ENCODE assay signal across 9 cellular contexts in the genomic region with DNA sequence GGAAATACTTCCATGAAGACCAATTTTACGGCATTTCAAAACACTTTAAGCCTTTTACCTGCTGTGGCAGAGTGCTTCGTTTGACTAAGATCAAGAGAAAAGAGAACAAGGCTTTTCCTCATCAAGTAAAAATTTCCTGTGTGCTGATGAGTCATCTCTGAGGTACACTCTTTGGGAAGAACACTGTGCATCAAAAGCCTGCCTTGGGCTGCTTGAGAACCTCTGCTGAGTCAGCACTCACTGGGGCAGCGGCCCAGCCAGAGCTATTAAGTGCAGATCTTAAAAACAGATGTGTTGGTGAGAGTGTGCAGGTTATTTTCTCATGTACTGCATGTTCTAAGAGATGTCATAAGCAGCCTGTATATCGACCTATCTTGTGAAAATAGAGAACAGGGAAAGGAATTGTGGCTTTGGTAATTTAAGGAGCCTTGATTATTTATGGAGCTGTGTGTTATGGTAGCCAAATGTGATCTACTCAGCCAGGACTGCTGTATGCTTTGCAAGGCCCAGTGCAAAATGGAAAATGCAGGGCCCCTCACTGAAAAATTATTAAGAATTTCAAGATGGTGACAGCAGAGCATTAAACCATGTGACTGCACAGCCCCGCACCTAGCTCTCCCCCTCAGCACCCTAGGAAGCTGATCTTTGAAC.
DNase-seq lines count a peak whose midpoint lies in the region; ATAC-seq, FAIRE-seq and TF ChIP-seq lines count a peak whose summit lies in the region.
"Had no signal": no experiment of that assay in that cellular context is flagged by ENCODE, and none has a peak within 500 bp of the region (broad histone marks: within the 10 kb centered on the region; RNA-seq: fewer than 3 reads in every experiment).

No MANE protein-coding gene starts in this region.

- H2BK120ac ChIP-seq in neuronal stem cell (ENCODE audit: low read depth, low read length), result no peak overlapping the region

- H3K9me3 ChIP-seq in neuronal stem cell (replicated peaks in 1 of 2; ENCODE audit: control insufficient read depth in 2 of 2, insufficient read depth in 1 of 2, low read depth in 1 of 2, low read length in 2 of 2), result no peaks in the 10 kb centered on the region

- H4K91ac ChIP-seq in neuronal stem cell (ENCODE audit: low read depth, low read length, poor library complexity), result no peak overlapping the region

- H3K14ac ChIP-seq in neuronal stem cell (ENCODE audit: low read length), result no peak overlapping the region

- TF ChIP-seq POLR2A in H54 (IDR thresholded peaks at IDR 0.05; ENCODE audit: low read depth, low read length) (no peak), erythroblast (IDR thresholded peaks at IDR 0.05; ENCODE audit: low read length) (no peak)

- WGBS in neuronal stem cell (ENCODE audit: extremely low coverage in 2 of 2, insufficient read length in 2 of 2, insufficient replicate concordance in 1 of 2), 2 donors, result no CpG with 5 or more reads among the region's 5 CpGs

- no peak overlapping the region for H3K9ac ChIP-seq in neuronal stem cell (ENCODE audit: low read depth, low read length, poor library complexity)

- no peak for ATAC-seq in GM21528 (IDR thresholded peaks at IDR 0.05; ENCODE audit: low FRiP score, unreplicated experiment)
- ATAC-seq in HG02571 (IDR thresholded peaks at IDR 0.05; ENCODE audit: unreplicated experiment), result no peak

- peak overlapping the region; percentile 86 for H2AFZ ChIP-seq in neuronal stem cell (ENCODE audit: low read length)

- H3K4me2 ChIP-seq in neuronal stem cell (ENCODE audit: insufficient read depth, low read length, poor library complexity, severe bottlenecking), result no peak overlapping the region

- no peak overlapping the region for H3K23ac ChIP-seq in neuronal stem cell (ENCODE audit: low read depth, low read length, poor library complexity)

- peaks cover 7 to 10% of the 10 kb centered on the region in 2 donors for H3K4me1 ChIP-seq in neuronal stem cell (ENCODE audit: control insufficient read depth in 2 of 2, insufficient read depth in 1 of 2, low read depth in 1 of 2, low read length in 2 of 2)

- no peaks in the 10 kb centered on the region for H3K36me3 ChIP-seq in neuronal stem cell (replicated peaks in 1 of 2; ENCODE audit: control insufficient read depth in 2 of 2, insufficient read depth in 2 of 2, low read length in 2 of 2)

- in situ Hi-C loops in ACHN (cut with HindIII; ENCODE audit: low pct_ligation_motif_present, low pct_unique_long_range_greater_than_20kb, low sequenced_read_pairs), result no loop called here

- DNase-seq in ACHN (peak; percentile 80), H54 (ENCODE audit: insufficient read length, low spot score) (peak; percentile 29), SK-N-DZ (ENCODE audit: low spot score) (peak; percentile 95), erythroblast (lab: John Stamatoyannopoulos, UW) (peak; percentile 91 to 92), neuronal stem cell (ENCODE audit: low spot score) (no peak), DMS79 (lab: John Stamatoyannopoulos, UW) (no peak)

- H3K27me3 ChIP-seq in neuronal stem cell (ENCODE audit: control insufficient read depth in 3 of 3, insufficient read depth in 3 of 3, low read depth in 1 of 3, low read length in 3 of 3), result no peaks in the 10 kb centered on the region

- H2AK5ac ChIP-seq in neuronal stem cell (ENCODE audit: low read depth, low read length), result no peak overlapping the region

- peak; percentile 88 for FAIRE-seq in H54 (lab: Jason Lieb, UNC)
- FAIRE-seq: frontal cortex had no signal

- H3K27ac ChIP-seq in neuronal stem cell (replicated peaks; ENCODE audit: low read length), result peak overlapping the region; percentile 61

- peak overlapping the region in 1 of 2 donors; percentile 39 for H3K4me3 ChIP-seq in neuronal stem cell (ENCODE audit: low read length in 2 of 2)

- H4K8ac ChIP-seq in neuronal stem cell (ENCODE audit: low read depth, low read length), result no peak overlapping the region

- H2BK5ac ChIP-seq in neuronal stem cell (ENCODE audit: low read length), result no peak overlapping the region

- no peak overlapping the region for H3K18ac ChIP-seq in neuronal stem cell (ENCODE audit: low read length)

- no peak overlapping the region for H2BK15ac ChIP-seq in neuronal stem cell (ENCODE audit: low read length)

- H3K4ac ChIP-seq in neuronal stem cell (ENCODE audit: low read length), result no peak overlapping the region

- no peaks in the 10 kb centered on the region for H3K79me1 ChIP-seq in neuronal stem cell (ENCODE audit: low read depth, low read length)

- no peak overlapping the region for H2BK12ac ChIP-seq in neuronal stem cell (ENCODE audit: low read length)

Comparison
In these comparisons a context has a peak if more than half of its experiments do, and no peak if none do; other contexts are left out.
1. DNase-seq: peak in ACHN (single experiment), H54 (single experiment), SK-N-DZ (single experiment) and erythroblast (2 of 2); none in neuronal stem cell (single experiment) and DMS79 (single experiment).